Comparison of ENCODE assay signal across 8 cellular contexts in the genomic region with DNA sequence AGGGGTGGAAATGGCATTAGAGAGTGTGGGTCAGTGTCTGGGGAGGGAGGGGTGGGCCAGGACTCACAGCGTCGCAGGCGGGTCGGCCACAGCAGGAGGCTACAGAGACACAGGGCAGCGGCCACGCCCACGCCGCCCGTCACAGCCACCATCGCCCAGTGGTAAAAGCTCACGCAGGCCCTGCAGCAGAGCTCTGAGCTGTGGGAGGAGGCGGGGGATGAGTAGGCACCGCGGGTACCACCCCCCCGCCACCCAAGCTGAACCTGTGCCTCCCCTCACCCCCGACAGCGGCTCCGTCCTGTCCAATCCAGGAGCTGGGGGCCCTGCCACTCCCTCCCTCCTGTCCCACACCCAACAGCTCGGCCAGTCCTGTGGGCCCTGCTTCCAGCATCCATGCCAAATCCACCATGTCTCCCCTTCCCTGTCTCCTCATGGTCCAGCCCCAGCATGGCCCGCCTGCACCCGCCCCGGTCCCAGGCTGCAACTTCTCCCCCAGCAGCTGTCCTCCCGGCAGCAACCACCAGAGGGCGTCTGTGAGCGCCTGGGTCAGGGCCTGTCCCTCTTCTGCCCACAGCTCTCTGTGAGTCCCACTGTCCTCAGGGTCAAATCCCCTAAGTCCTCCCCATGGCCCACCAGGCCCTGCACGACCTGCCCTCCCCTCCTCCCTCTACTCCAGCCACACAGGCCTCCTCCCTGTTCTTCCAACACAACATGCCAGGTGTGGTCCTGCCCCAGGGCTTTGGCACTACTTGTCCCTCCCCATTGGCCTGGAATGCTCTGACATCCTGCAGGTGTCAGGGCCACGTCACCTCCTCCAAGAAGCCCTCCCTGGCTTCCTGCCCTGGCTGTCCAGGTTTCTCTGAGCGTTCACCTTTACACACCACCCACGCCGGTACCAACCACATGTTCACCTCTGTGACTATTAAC. TPM values are rescaled to one million over a fixed set of nuclear protein-coding genes. Genes with fewer than 3 reads are reported as not detected.
A peak's percentile ranks its signal among the peaks of the same experiment; 100 is the strongest.
DNase-seq lines count a peak whose midpoint lies in the region; ATAC-seq and TF ChIP-seq lines count a peak whose summit lies in the region.

No MANE protein-coding gene starts in this region.

- DNase-seq in GM10266 (ENCODE audit: extremely low spot score) (peak; percentile 93), NB4 (ENCODE audit: low read depth) (peak; percentile 61), colonic mucosa (peak; percentile 82), lower leg skin (ENCODE audit: low spot score in 2 of 2) (peak; percentile 46 to 95)
- DNase-seq in activated CD4-positive, alpha-beta T cell treated with anti-CD3 and anti-CD28 coated beads, Interleukin-2, amount 50 U/mL, for 48 hours, result peak; percentile 90 to 91
- peak; percentile 48 to 72 (median 71) for DNase-seq in stimulated activated CD4-positive, alpha-beta T cell treated with anti-CD3 and anti-CD28 coated beads, TNF-alpha, amount 100 ng/mL, for 48 hours (ENCODE audit: low read depth in 3 of 3)

- ATAC-seq in HG03571 (IDR thresholded peaks at IDR 0.05; ENCODE audit: unreplicated experiment) (no peak), GM21723 (IDR thresholded peaks at IDR 0.05; ENCODE audit: unreplicated experiment) (no peak)

- TF ChIP-seq CTCF in GM10266 (IDR thresholded peaks at IDR 0.05; ENCODE audit: control insufficient read depth, insufficient read depth, low read depth, missing control alignments) (peak; percentile 94), NB4 (IDR thresholded peaks at IDR 0.05; ENCODE audit: low read depth, low read length) (peak; percentile 71), colonic mucosa (IDR thresholded peaks at IDR 0.05) (peak; percentile 94), lower leg skin (IDR thresholded peaks at IDR 0.05) (peak in 1 of 3 donors; percentile 67)

- TF ChIP-seq POLR2A in NB4 (IDR thresholded peaks at IDR 0.05; ENCODE audit: extremely low read depth, insufficient read length) (no peak), lower leg skin (IDR thresholded peaks at IDR 0.05) (no peak)

- H3K9ac ChIP-seq in colonic mucosa (ENCODE audit: low read depth in 2 of 2, low read length in 2 of 2), result no peak overlapping the region

- 49 to 56% methylated on average over 26 to 30 of the region's 30 CpGs for WGBS in lower leg skin, 2 donors

- no peaks in the 10 kb centered on the region for H3K27me3 ChIP-seq in colonic mucosa

- H3K9me3 ChIP-seq in colonic mucosa, result no peaks in the 10 kb centered on the region

- H3K36me3 ChIP-seq in colonic mucosa, result no peaks in the 10 kb centered on the region

- no peak overlapping the region for H3K27ac ChIP-seq in colonic mucosa

- intact Hi-C loops in colonic mucosa (cut with DNase I) (loop anchor here (2.0 kb wide), 1 partner anchor 74 kb away; no protein-coding TSS in a partner anchor), lower leg skin (cut with DNase I; ENCODE audit: low total_unique reads) (no loop called here)

- no peaks in the 10 kb centered on the region for H3K4me1 ChIP-seq in colonic mucosa

- H3K4me3 ChIP-seq in NB4 (ENCODE audit: low read depth, low read length) (no peak overlapping the region), colonic mucosa (no peak overlapping the region), lower leg skin (ENCODE audit: low read depth, poor library complexity, severe bottlenecking) (no peak overlapping the region)

RNA-seq across cellular contexts. Expression of gene TEKTIP1, which starts 6.0 kb away (rescaled TPM):
- total RNA-seq in colonic mucosa (1 to 10 TPM; 1.5 to 4.7 TPM), lower leg skin (under 1 TPM in 1 of 4 donors, not detected in 3; 0.78 TPM)

RNA-seq across cellular contexts. Expression of gene MFSD12, which starts 12.4 kb away (rescaled TPM):
- total RNA-seq in colonic mucosa, result 10 to 100 TPM; 28.4 to 54.3 TPM
- 10 to 100 TPM; 43.3 to 98.2 (median 56.3) TPM for total RNA-seq in lower leg skin

RNA-seq across cellular contexts. Expression of gene HMG20B, which starts 27.7 kb away (rescaled TPM):
- total RNA-seq in colonic mucosa (100 to 1,000 TPM in 1 of 2 donors, 10 to 100 TPM in 1; 87.9 to 118 TPM), lower leg skin (100 to 1,000 TPM; 112 to 135 (median 123) TPM)

RNA-seq across cellular contexts. Expression of gene FZR1, which starts 38.9 kb away (rescaled TPM):
- total RNA-seq in colonic mucosa, result 10 to 100 TPM; 45.8 to 62.5 TPM
- 10 to 100 TPM; 50.9 to 63.3 (median 57.2) TPM for total RNA-seq in lower leg skin

RNA-seq across cellular contexts. Expression of gene GIPC3, which starts 40.3 kb away (rescaled TPM):
- total RNA-seq in colonic mucosa (1 to 10 TPM in 1 of 2 donors, under 1 TPM in 1; 0.40 to 1.1 TPM), lower leg skin (under 1 TPM in 3 of 4 donors, not detected in 1; 0.19 to 0.52 (median 0.25) TPM)
